ENCODE assay signal across 15 cellular contexts in the genomic region with DNA sequence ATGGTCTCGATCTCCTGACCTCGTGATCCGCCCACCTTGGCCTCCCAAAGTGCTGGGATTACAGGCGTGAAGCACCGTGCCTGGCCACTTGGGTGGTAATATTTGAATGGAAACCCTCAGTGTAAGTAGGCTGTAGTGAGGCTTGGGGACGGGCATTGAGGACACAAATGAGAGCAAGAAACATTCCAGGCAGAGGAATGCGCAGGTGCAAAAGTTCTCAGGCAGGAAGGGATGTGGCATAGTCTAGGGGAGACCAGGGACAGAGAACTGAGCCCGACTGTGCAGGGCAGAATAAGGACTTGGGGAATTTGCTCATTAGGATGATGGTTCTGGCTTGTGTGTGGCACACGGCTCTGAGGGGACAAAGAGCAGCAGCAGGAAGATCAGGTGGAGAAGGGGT. TPM values are rescaled to one million over a fixed set of nuclear protein-coding genes. Genes with fewer than 3 reads are reported as not detected.
DNase-seq lines count a peak whose midpoint lies in the region; ATAC-seq and TF ChIP-seq lines count a peak whose summit lies in the region.
"Had no signal": no experiment of that assay in that cellular context is flagged by ENCODE, and none has a peak within 500 bp of the region (broad histone marks: within the 10 kb centered on the region; RNA-seq: fewer than 3 reads in every experiment).

No MANE protein-coding gene starts in this region.

- peak overlapping the region; percentile 59 for H3K27ac Mint-ChIP-seq in activated naive CD8-positive, alpha-beta T cell
- no peak overlapping the region for H3K27ac Mint-ChIP-seq in activated naive CD8-positive, alpha-beta T cell treated with anti-CD3 and anti-CD28 coated beads for 36 hours
- H3K27ac Mint-ChIP-seq in memory B cell (peak overlapping the region; percentile 93), type B pancreatic cell (peak overlapping the region; percentile 11)
- H3K27ac Mint-ChIP-seq: activated CD8-positive, alpha-beta T cell treated with anti-CD3 and anti-CD28 coated beads, Interleukin-2, amount 10 ng/mL, durations not matched to agents 7 days and 5 days had no signal

- no peak for ATAC-seq in memory B cell (ENCODE audit: low read depth)
- ATAC-seq: activated CD8-positive, alpha-beta T cell treated with anti-CD3 and anti-CD28 coated beads, Interleukin-2, amount 10 ng/mL, durations not matched to agents 7 days and 5 days; foreskin keratinocyte; left lobe of liver had no signal

- H3K27ac ChIP-seq in VCaP: peak overlapping the region; percentile 63
- H3K27ac ChIP-seq: coronary artery, foreskin keratinocyte, stomach had no signal

- DNase-seq in activated naive CD8-positive, alpha-beta T cell treated with anti-CD3 and anti-CD28 coated beads for 36 hours: no peak
- DNase-seq in memory B cell (ENCODE audit: low spot score in 2 of 2) (no peak), type B pancreatic cell (ENCODE audit: extremely low spot score, unreplicated experiment) (no peak), pons (ENCODE audit: low spot score) (no peak), COLO668 (lab: John Stamatoyannopoulos, UW; ENCODE audit: unreplicated experiment) (no peak)
- no peak for DNase-seq in stimulated activated CD4-positive, alpha-beta T cell treated with anti-CD3 and anti-CD28 coated beads, Interleukin-4, amount 100 ng/mL, for 4 hours
- DNase-seq: activated CD8-positive, alpha-beta T cell treated with anti-CD3 and anti-CD28 coated beads, Interleukin-2, amount 10 ng/mL, durations not matched to agents 7 days and 5 days; foreskin keratinocyte; MM.1S; NCI-H187; stomach had no signal

- H3K4me1 Mint-ChIP-seq in activated naive CD8-positive, alpha-beta T cell (ENCODE audit: low read depth): peaks cover 70% of the 10 kb centered on the region
- H3K4me1 Mint-ChIP-seq in activated naive CD8-positive, alpha-beta T cell treated with anti-CD3 and anti-CD28 coated beads for 36 hours: peaks cover 68% of the 10 kb centered on the region
- H3K4me1 Mint-ChIP-seq in memory B cell (peaks cover 57% of the 10 kb centered on the region), type B pancreatic cell (ENCODE audit: unreplicated experiment) (peaks cover 49% of the 10 kb centered on the region)

- H3K36me3 Mint-ChIP-seq in activated naive CD8-positive, alpha-beta T cell: no peaks in the 10 kb centered on the region
- H3K36me3 Mint-ChIP-seq in activated naive CD8-positive, alpha-beta T cell treated with anti-CD3 and anti-CD28 coated beads for 36 hours: peaks cover 30% of the 10 kb centered on the region
- H3K36me3 Mint-ChIP-seq in memory B cell (peaks cover 5% of the 10 kb centered on the region), type B pancreatic cell (peaks cover 9% of the 10 kb centered on the region)

- no peaks in the 10 kb centered on the region for H3K27me3 Mint-ChIP-seq in activated naive CD8-positive, alpha-beta T cell
- H3K27me3 Mint-ChIP-seq in activated naive CD8-positive, alpha-beta T cell treated with anti-CD3 and anti-CD28 coated beads for 36 hours: no peaks in the 10 kb centered on the region
- no peaks in the 10 kb centered on the region for H3K27me3 Mint-ChIP-seq in memory B cell
- no peaks in the 10 kb centered on the region for H3K27me3 Mint-ChIP-seq in type B pancreatic cell

- no peak for TF ChIP-seq CTCF in VCaP (conservative IDR thresholded peaks at IDR 0.05)
- TF ChIP-seq CTCF in type B pancreatic cell (conservative IDR thresholded peaks at IDR 0.05): no peak

- no peaks in the 10 kb centered on the region for H3K9me3 Mint-ChIP-seq in activated naive CD8-positive, alpha-beta T cell (ENCODE audit: low read depth)
- peaks cover 1% of the 10 kb centered on the region for H3K9me3 Mint-ChIP-seq in activated naive CD8-positive, alpha-beta T cell treated with anti-CD3 and anti-CD28 coated beads for 36 hours
- no peaks in the 10 kb centered on the region for H3K9me3 Mint-ChIP-seq in memory B cell
- peaks cover 4% of the 10 kb centered on the region for H3K9me3 Mint-ChIP-seq in type B pancreatic cell

- no peak overlapping the region for H3K4me3 Mint-ChIP-seq in activated naive CD8-positive, alpha-beta T cell
- H3K4me3 Mint-ChIP-seq in activated naive CD8-positive, alpha-beta T cell treated with anti-CD3 and anti-CD28 coated beads for 36 hours: no peak overlapping the region
- H3K4me3 Mint-ChIP-seq in memory B cell: peak overlapping the region; percentile 22
- H3K4me3 Mint-ChIP-seq in type B pancreatic cell: peak overlapping the region; percentile 5
- H3K4me3 Mint-ChIP-seq: activated CD8-positive, alpha-beta T cell treated with anti-CD3 and anti-CD28 coated beads, Interleukin-2, amount 10 ng/mL, durations not matched to agents 7 days and 5 days had no signal

RNA-seq across cellular contexts. Expression of gene GRB2, which starts 54.8 kb away (rescaled TPM):
- total RNA-seq in activated naive CD8-positive, alpha-beta T cell treated with anti-CD3 and anti-CD28 coated beads for 36 hours: 100 to 1,000 TPM; 161 to 165 TPM
- total RNA-seq in type B pancreatic cell (ENCODE audit: low replicate concordance): 65.3 and 76.0 TPM in 2 replicates

Comparison
In these comparisons a context has a peak if more than half of its experiments do, and no peak if none do; other contexts are left out.
1. H3K4me3 Mint-ChIP-seq: peak in memory B cell (single experiment) and type B pancreatic cell (single experiment); none in activated naive CD8-positive, alpha-beta T cell (single experiment) and activated naive CD8-positive, alpha-beta T cell treated with anti-CD3 and anti-CD28 coated beads for 36 hours (single experiment).